In genomic region chr10:68901106-68901927, GRCh38 we compare ENCODE assay signal across 8 cellular contexts. TPM values are rescaled to one million over a fixed set of nuclear protein-coding genes. Genes with fewer than 3 reads are reported as not detected.
DNase-seq lines count a peak whose midpoint lies in the region; ATAC-seq and TF ChIP-seq lines count a peak whose summit lies in the region.

Gene DDX50 (plus strand): TSS chr10:68901315. CDS start chr10:68901385, 70 bp downstream.

- TF ChIP-seq RAD21 in SK-N-SH (IDR thresholded peaks at IDR 0.05; ENCODE audit: low read length): no peak

- H3K4me3 ChIP-seq in GM06990 (replicated peaks; ENCODE audit: low read depth, low read length) (peak within 1 kb of the TSS; percentile 79), SK-N-SH (ENCODE audit: low read depth in 2 of 2, low read length in 1 of 2) (peak within 1 kb of the TSS; percentile 75 to 87), suprapubic skin (peak within 1 kb of the TSS; percentile 77)

- peak within 1 kb of the TSS; percentile 74 for H3K4me2 ChIP-seq in SK-N-SH

- H2AFZ ChIP-seq in SK-N-SH (ENCODE audit: low read depth): peak within 1 kb of the TSS; percentile 83

- H3K9me2 ChIP-seq in SK-N-SH: no peaks in the 10 kb centered on the region

- TF ChIP-seq CTCF in GM06990 (IDR thresholded peaks at IDR 0.05; ENCODE audit: insufficient read depth, low read length, poor library complexity, severe bottlenecking) (no peak), SK-N-SH (IDR thresholded peaks at IDR 0.05) (0 out of 2 replicates have a peak, but pooled peaks have one; percentile 15), suprapubic skin (IDR thresholded peaks at IDR 0.05) (peak in 1 of 2 donors; percentile 4)

- H3K79me2 ChIP-seq in SK-N-SH (ENCODE audit: insufficient read depth): peaks cover 51% of the 10 kb centered on the region

- H3K27ac ChIP-seq in SK-N-SH (ENCODE audit: low read depth in 2 of 2, low read length in 1 of 2): peak within 1 kb of the TSS; percentile 97 to 98
- H3K27ac ChIP-seq in suprapubic skin: peak within 1 kb of the TSS; percentile 99

- H3K9ac ChIP-seq in SK-N-SH: peak within 1 kb of the TSS; percentile 91

- ATAC-seq in HG02571 (IDR thresholded peaks at IDR 0.05; ENCODE audit: unreplicated experiment): peak; percentile 97

- WGBS in SK-N-SH (ENCODE audit: low lambda C conversion rate): 0% methylated on average over 34 of the region's 47 CpGs
- 2% methylated on average over 21 of the region's 47 CpGs for WGBS in suprapubic skin

- peak; percentile 93 for DNase-seq in GM06990 (ENCODE audit: extremely low read depth, insufficient read length)
- peak; percentile 98 for DNase-seq in NCI-H1048 (lab: John Stamatoyannopoulos, UW)
- peak; percentile 93 for DNase-seq in SK-N-SH
- peak; percentile 94 for DNase-seq in activated naive CD4-positive, alpha-beta T cell treated with anti-CD3 and anti-CD28 coated beads, Interleukin-2, amount 50 U/mL, for 16 hours
- peak; percentile 93 for DNase-seq in germinal center (ENCODE audit: low spot score)
- DNase-seq in non-pigmented ciliary epithelial cell (ENCODE audit: low read depth): peak; percentile 98
- DNase-seq in suprapubic skin (ENCODE audit: low spot score in 2 of 2): peak; percentile 98 to 99

- H3K27me3 ChIP-seq in GM06990 (replicated peaks; ENCODE audit: control insufficient read depth, insufficient read depth, low read length) (no peaks in the 10 kb centered on the region), SK-N-SH (ENCODE audit: insufficient read depth) (no peaks in the 10 kb centered on the region), suprapubic skin (no peaks in the 10 kb centered on the region)

- H3K4me1 ChIP-seq in SK-N-SH (ENCODE audit: control insufficient read depth in 1 of 2, insufficient read depth in 2 of 2, low read depth in 1 of 2, low read length in 1 of 2) (peaks cover 0 to 13% of the 10 kb centered on the region in 2 experiments; a peak in 2 of 4 replicates), suprapubic skin (peaks cover 19% of the 10 kb centered on the region)

- H3K9me3 ChIP-seq in SK-N-SH (no peaks in the 10 kb centered on the region), suprapubic skin (no peaks in the 10 kb centered on the region)

- H4K20me1 ChIP-seq in SK-N-SH (ENCODE audit: insufficient read depth): no peaks in the 10 kb centered on the region

- no peak for TF ChIP-seq EP300 in SK-N-SH (IDR thresholded peaks at IDR 0.05; ENCODE audit: borderline replicate concordance in 1 of 2, low read depth in 1 of 2, low read length in 1 of 2)
- TF ChIP-seq EP300 in suprapubic skin (IDR thresholded peaks at IDR 0.05): no peak

- POLR2A ChIA-PET in SK-N-SH (lab: Yijun Ruan, JAX): interaction anchor here (0.5 to 2.5 kb wide), 6 partner anchors 8 to 494 kb away, joined by 3 to 9 read pairs (median 4); partner anchors contain the start of genes DDX21 and RUFY2

- peak in 1 of 2 donors; percentile 70 for TF ChIP-seq POLR2A in suprapubic skin (IDR thresholded peaks at IDR 0.05)

- peaks cover 12% of the 10 kb centered on the region for H3F3A ChIP-seq in SK-N-SH (replicated peaks; ENCODE audit: insufficient read depth)

- CTCF ChIA-PET in SK-N-SH (lab: Yijun Ruan, JAX): interaction anchor here (0.6 to 2.5 kb wide), 5 partner anchors 39 to 194 kb away, joined by 3 to 14 read pairs (median 5); partner anchors contain the start of genes DDX21 and STOX1

- no peaks in the 10 kb centered on the region for H3K36me3 ChIP-seq in GM06990 (ENCODE audit: control insufficient read depth, insufficient read depth, low read length)
- H3K36me3 ChIP-seq in SK-N-SH (replicated peaks in 1 of 2; ENCODE audit: control insufficient read depth in 1 of 2, insufficient read depth in 2 of 2, low read length in 1 of 2): peaks cover 2 to 20% of the 10 kb centered on the region in 2 experiments
- H3K36me3 ChIP-seq in suprapubic skin: no peaks in the 10 kb centered on the region

TF ChIP-seq in SK-N-SH, 30 proteins besides CTCF, POLR2A, EP300 and RAD21:
- TF ChIP-seq GABPA (IDR thresholded peaks at IDR 0.05; ENCODE audit: low read depth): peak; percentile 81
- TF ChIP-seq, protein P1, sequence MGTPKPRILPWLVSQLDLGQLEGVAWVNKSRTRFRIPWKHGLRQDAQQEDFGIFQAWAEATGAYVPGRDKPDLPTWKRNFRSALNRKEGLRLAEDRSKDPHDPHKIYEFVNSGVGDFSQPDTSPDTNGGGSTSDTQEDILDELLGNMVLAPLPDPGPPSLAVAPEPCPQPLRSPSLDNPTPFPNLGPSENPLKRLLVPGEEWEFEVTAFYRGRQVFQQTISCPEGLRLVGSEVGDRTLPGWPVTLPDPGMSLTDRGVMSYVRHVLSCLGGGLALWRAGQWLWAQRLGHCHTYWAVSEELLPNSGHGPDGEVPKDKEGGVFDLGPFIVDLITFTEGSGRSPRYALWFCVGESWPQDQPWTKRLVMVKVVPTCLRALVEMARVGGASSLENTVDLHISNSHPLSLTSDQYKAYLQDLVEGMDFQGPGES (IDR thresholded peaks at IDR 0.05; ENCODE audit: low read depth, low read length): peak; percentile 70
- peak; percentile 90 for TF ChIP-seq MAX (IDR thresholded peaks at IDR 0.05; ENCODE audit: low read depth)
- TF ChIP-seq NFIC (IDR thresholded peaks at IDR 0.05; ENCODE audit: borderline replicate concordance): 0 out of 2 replicates have a peak, but pooled peaks have one; percentile 3
- TF ChIP-seq RCOR1 (IDR thresholded peaks at IDR 0.05; ENCODE audit: low read length): no peak
- TF ChIP-seq SIN3A (IDR thresholded peaks at IDR 0.05; ENCODE audit: borderline replicate concordance, low read depth, low read length): peak; percentile 73; the same call in 1 of the 2 replicates
- TF ChIP-seq ELF1 (IDR thresholded peaks at IDR 0.05): peak; percentile 63; the same call in 1 of the 2 replicates
- no peak for TF ChIP-seq RXRA (IDR thresholded peaks at IDR 0.05; ENCODE audit: borderline replicate concordance, low read depth)
- TF ChIP-seq RFX5 (IDR thresholded peaks at IDR 0.05; ENCODE audit: low read length): peak; percentile 51; the same call in 1 of the 2 replicates
- 0 out of 2 replicates have a peak, but pooled peaks have one; percentile 9 for TF ChIP-seq YY1 (IDR thresholded peaks at IDR 0.05; ENCODE audit: low read depth)
- TF ChIP-seq CHD2 (IDR thresholded peaks at IDR 0.05; ENCODE audit: low read length, partially characterized antibody): peak; percentile 18
- TF ChIP-seq POLR2AphosphoS5 (IDR thresholded peaks at IDR 0.05; ENCODE audit: low read depth, low read length): peak; percentile 87; the same call in 1 of the 2 replicates
- TF ChIP-seq MXI1 (IDR thresholded peaks at IDR 0.05; ENCODE audit: low read depth, low read length): peak; percentile 74
- 0 out of 2 replicates have a peak, but pooled peaks have one; percentile 27 for TF ChIP-seq TEAD4 (IDR thresholded peaks at IDR 0.05; ENCODE audit: borderline replicate concordance, insufficient read depth)
- TF ChIP-seq PBX3 (IDR thresholded peaks at IDR 0.05): no peak; the same call in 1 of the 2 replicates
- no peak; the same call in 1 of the 2 replicates for TF ChIP-seq ZBTB33 (IDR thresholded peaks at IDR 0.05; ENCODE audit: borderline replicate concordance, low read depth)
TF ChIP-seq in SK-N-SH: peak in this region for 12.

RNA-seq across cellular contexts. Expression of gene DDX50, which starts in this region (rescaled TPM):
- polyA plus RNA-seq in SK-N-SH (2012; rRNA removed): 33.5 and 40.7 TPM in 2 replicates
- 49.8 and 54.0 TPM in 2 replicates for polyA plus RNA-seq in SK-N-SH (2012; cell fraction: cytosol; rRNA removed)
- polyA plus RNA-seq in SK-N-SH (2012; cell fraction: nucleus; rRNA removed): 19.2 and 28.8 TPM in 2 replicates
- 10 to 100 TPM; 21.9 to 34.2 (median 27.8) TPM for total RNA-seq in suprapubic skin

Comparison
In these comparisons a context has a peak if more than half of its experiments do, and no peak if none do; other contexts are left out.
1. Peak in every context shown above with its lines: DNase-seq, ATAC-seq, H3K4me3 ChIP-seq and H3K27ac ChIP-seq.